ENCODE assay signal across 8 cellular contexts in genomic region chr14:104724407-104724980, GRCh38. TPM values are rescaled to one million over a fixed set of nuclear protein-coding genes. Genes with fewer than 3 reads are reported as not detected.
A peak's percentile ranks its signal among the peaks of the same experiment; 100 is the strongest.
DNase-seq lines count a peak whose midpoint lies in the region; ATAC-seq and TF ChIP-seq lines count a peak whose summit lies in the region.

No MANE protein-coding gene starts in this region.

- no peaks in the 10 kb centered on the region for H3K9me3 ChIP-seq in WERI-Rb-1 (ENCODE audit: severe bottlenecking)
- H3K9me3 ChIP-seq in esophagus (ENCODE audit: control insufficient read depth in 2 of 2, insufficient read depth in 1 of 2, low read depth in 1 of 2, low read length in 1 of 2) = no peaks in the 10 kb centered on the region

- H3K27me3 Mint-ChIP-seq in natural killer cell treated with Interleukin-12 subunit alpha and Interleukin-12 subunit beta and Interleukin-15 and Interleukin-18, amount 100 ng/mL, for 72 hours = peaks cover 0 to 7% of the 10 kb centered on the region in 2 donors

- peak; percentile 17 for DNase-seq in NCI-H1092 treated with DMSO at 0.1 percent for 48 hours (lab: John Stamatoyannopoulos, UW)
- no peak for DNase-seq in NCI-H1092 (lab: John Stamatoyannopoulos, UW)
- DNase-seq in WERI-Rb-1 = peak; percentile 40
- DNase-seq in natural killer cell treated with Interleukin-12 subunit alpha and Interleukin-12 subunit beta and Interleukin-15 and Interleukin-18, amount 100 ng/mL, for 72 hours (ENCODE audit: low spot score) = no peak
- no peak for DNase-seq in foreskin melanocyte

- H3K9me3 Mint-ChIP-seq in natural killer cell treated with Interleukin-12 subunit alpha and Interleukin-12 subunit beta and Interleukin-15 and Interleukin-18, amount 100 ng/mL, for 72 hours = no peaks in the 10 kb centered on the region

- H3K4me1 ChIP-seq in esophagus (ENCODE audit: control insufficient read depth in 2 of 2, insufficient read depth in 2 of 2, low read length in 1 of 2) = peaks cover 0 to 17% of the 10 kb centered on the region in 2 donors

- no peak overlapping the region for H3K27ac Mint-ChIP-seq in natural killer cell treated with Interleukin-12 subunit alpha and Interleukin-12 subunit beta and Interleukin-15 and Interleukin-18, amount 100 ng/mL, for 72 hours

- WGBS in esophagus, 2 donors = 4 to 6% methylated on average over 12 to 27 of the region's 27 CpGs

- H3K36me3 ChIP-seq in WERI-Rb-1 (no peaks in the 10 kb centered on the region; the same call in 1 of the 2 replicates), esophagus (ENCODE audit: control insufficient read depth in 2 of 2, insufficient read depth in 2 of 2, low read length in 1 of 2) (peaks cover 0 to 2% of the 10 kb centered on the region in 2 donors)

- H3K4me3 ChIP-seq in WERI-Rb-1 (ENCODE audit: low read depth, low read length) = peak overlapping the region; percentile 41
- H3K4me3 ChIP-seq in esophagus (ENCODE audit: low read depth in 1 of 2, low read length in 2 of 2) = peak overlapping the region; percentile 60 to 77

- H3K27me3 ChIP-seq in WERI-Rb-1 (ENCODE audit: insufficient read depth, low read depth, severe bottlenecking) (no peaks in the 10 kb centered on the region), esophagus (ENCODE audit: control insufficient read depth in 1 of 2, insufficient read depth in 2 of 2, low read length in 2 of 2) (no peaks in the 10 kb centered on the region)

- TF ChIP-seq CTCF in WERI-Rb-1 (IDR thresholded peaks at IDR 0.05; ENCODE audit: low read depth, low read length) = no peak

- peak in 1 of 2 donors; percentile 0 for ATAC-seq in natural killer cell treated with Interleukin-12 subunit alpha and Interleukin-12 subunit beta and Interleukin-15 and Interleukin-18, amount 100 ng/mL, for 72 hours
- no peak for ATAC-seq in GM19395 (IDR thresholded peaks at IDR 0.05; ENCODE audit: unreplicated experiment)
- no peak for ATAC-seq in HG03520 (IDR thresholded peaks at IDR 0.05; ENCODE audit: unreplicated experiment)

- peak overlapping the region; percentile 55 for H3K4me3 Mint-ChIP-seq in natural killer cell treated with Interleukin-12 subunit alpha and Interleukin-12 subunit beta and Interleukin-15 and Interleukin-18, amount 100 ng/mL, for 72 hours

- no peaks in the 10 kb centered on the region for H3K36me3 Mint-ChIP-seq in natural killer cell treated with Interleukin-12 subunit alpha and Interleukin-12 subunit beta and Interleukin-15 and Interleukin-18, amount 100 ng/mL, for 72 hours

- peak overlapping the region; percentile 72 for H3K27ac ChIP-seq in WERI-Rb-1
- H3K27ac ChIP-seq in esophagus (ENCODE audit: low read depth in 2 of 2, low read length in 1 of 2) = peak overlapping the region in 1 of 2 donors; percentile 68

- peaks cover 0 to 5% of the 10 kb centered on the region in 2 donors for H3K4me1 Mint-ChIP-seq in natural killer cell treated with Interleukin-12 subunit alpha and Interleukin-12 subunit beta and Interleukin-15 and Interleukin-18, amount 100 ng/mL, for 72 hours (ENCODE audit: low read depth in 2 of 2)

RNA-seq across cellular contexts. Expression of gene ADSS1, which starts 0.5 kb away (rescaled TPM):
- 10 to 100 TPM in 1 of 2 donors, 1 to 10 TPM in 1; 5.8 to 10.2 TPM for polyA plus RNA-seq in esophagus
- total RNA-seq in natural killer cell treated with Interleukin-12 subunit alpha and Interleukin-12 subunit beta and Interleukin-15 and Interleukin-18, amount 100 ng/mL, for 72 hours = under 1 TPM; 0.50 to 0.61 TPM

RNA-seq across cellular contexts. Expression of gene SIVA1, which starts 28.5 kb away (rescaled TPM):
- 100 to 1,000 TPM in 1 of 2 donors, 10 to 100 TPM in 1; 60.5 to 159 TPM for polyA plus RNA-seq in esophagus
- 100 to 1,000 TPM in 1 of 2 donors, 10 to 100 TPM in 1; 74.5 to 157 TPM for total RNA-seq in natural killer cell treated with Interleukin-12 subunit alpha and Interleukin-12 subunit beta and Interleukin-15 and Interleukin-18, amount 100 ng/mL, for 72 hours

RNA-seq across cellular contexts. Expression of gene INF2, which starts 35.1 kb away (rescaled TPM):
- 10 to 100 TPM; 26.6 to 41.9 TPM for polyA plus RNA-seq in esophagus
- 10 to 100 TPM; 19.2 to 44.9 TPM for total RNA-seq in natural killer cell treated with Interleukin-12 subunit alpha and Interleukin-12 subunit beta and Interleukin-15 and Interleukin-18, amount 100 ng/mL, for 72 hours

Comparison
In these comparisons a context has a peak if more than half of its experiments do, and no peak if none do; other contexts are left out.
1. DNase-seq: peak in NCI-H1092 treated with DMSO at 0.1 percent for 48 hours (single experiment) and WERI-Rb-1 (single experiment); none in NCI-H1092 (single experiment), natural killer cell treated with Interleukin-12 subunit alpha and Interleukin-12 subunit beta and Interleukin-15 and Interleukin-18, amount 100 ng/mL, for 72 hours (single experiment) and foreskin melanocyte (single experiment).